8 cellular contexts compared by ENCODE assay signal in genomic region chr7:43834463-43835251, GRCh38. TPM values are rescaled to one million over a fixed set of nuclear protein-coding genes. Genes with fewer than 3 reads are reported as not detected.
DNase-seq lines count a peak whose midpoint lies in the region; ATAC-seq and TF ChIP-seq lines count a peak whose summit lies in the region.

No MANE protein-coding gene starts in this region.

- WGBS in heart right ventricle, 2 donors, result 74 to 78% methylated on average over 8 of the region's 8 CpGs
- 74 to 79% methylated on average over 8 of the region's 8 CpGs for WGBS in thyroid gland, 2 donors

- H3K4me3 ChIP-seq in heart right ventricle (peak overlapping the region in 7 of 10 donors; percentile 10 to 42 (median 26)), right atrium auricular region (peak overlapping the region in 1 of 2 donors; percentile 16), thyroid gland (replicated peaks in 1 of 3) (no peak overlapping the region)
- peak overlapping the region; percentile 24 for H3K4me3 ChIP-seq in Jurkat, Clone E6-1 (ENCODE audit: low read length)

- no peaks in the 10 kb centered on the region for H3K36me3 ChIP-seq in heart right ventricle
- no peaks in the 10 kb centered on the region for H3K36me3 ChIP-seq in right atrium auricular region
- no peaks in the 10 kb centered on the region for H3K36me3 ChIP-seq in thyroid gland

- H3K27me3 ChIP-seq in heart right ventricle, result peaks cover 0 to 10% (median 0%) of the 10 kb centered on the region in 7 donors
- no peaks in the 10 kb centered on the region for H3K27me3 ChIP-seq in right atrium auricular region
- H3K27me3 ChIP-seq in thyroid gland, result no peaks in the 10 kb centered on the region

- intact Hi-C loops in heart right ventricle (cut with DNase I) (loop anchor here in 8 of 10 donors (5.0 to 10.0 kb wide), 7 partner anchors 107 to 900 kb away; partner anchors contain the start of genes STK17A (in 5 of the 8), COA1 (in 2 of the 8), MRPL32 (in 1 of the 8) and PSMA2 (in 1 of the 8)), thyroid gland (cut with DNase I) (loop anchor here (5.0 to 10.0 kb wide), 2 partner anchors 100 to 252 kb away; partner anchors contain the start of gene STK17A)

- ATAC-seq in heart right ventricle (no peak), GM18909 (IDR thresholded peaks at IDR 0.05; ENCODE audit: poor library complexity, unreplicated experiment) (no peak)

- H3K4me1 ChIP-seq in heart right ventricle (peaks cover 0 to 22% (median 0%) of the 10 kb centered on the region in 9 donors), right atrium auricular region (no peaks in the 10 kb centered on the region), thyroid gland (no peaks in the 10 kb centered on the region)

- H3K27ac ChIP-seq in heart right ventricle, result peak overlapping the region in 2 of 10 donors; percentile 19 to 60
- H3K27ac ChIP-seq in right atrium auricular region, result no peak overlapping the region
- H3K27ac ChIP-seq in thyroid gland, result no peak overlapping the region

- TF ChIP-seq CTCF in heart right ventricle (IDR thresholded peaks at IDR 0.05), result no peak
- TF ChIP-seq CTCF in right atrium auricular region (IDR thresholded peaks at IDR 0.05), result no peak
- no peak for TF ChIP-seq CTCF in thyroid gland (IDR thresholded peaks at IDR 0.05)

- DNase-seq in heart right ventricle (no peak), right atrium auricular region (ENCODE audit: low spot score) (no peak), glomerular visceral epithelial cell (ENCODE audit: extremely low spot score) (peak; percentile 20), thyroid gland (no peak)
- peak; percentile 56 for DNase-seq in Jurkat, Clone E6-1 (ENCODE audit: low read depth, low spot score)
- DNase-seq in activated CD4-positive, alpha-beta T cell treated with anti-CD3 and anti-CD28 coated beads, Interleukin-2, amount 50 U/mL, for 4 hours, result peak; percentile 35 to 38
- DNase-seq in stimulated activated naive CD4-positive, alpha-beta T cell treated with Interleukin-2 at 50 U/mL for 16 hours (lab: John Stamatoyannopoulos, UW), result peak; percentile 28

- TF ChIP-seq POLR2A in thyroid gland (IDR thresholded peaks at IDR 0.05), result no peak

- H3K9me3 ChIP-seq in heart right ventricle, result peaks cover 0 to 9% (median 0%) of the 10 kb centered on the region in 11 donors
- H3K9me3 ChIP-seq in right atrium auricular region, result no peaks in the 10 kb centered on the region
- H3K9me3 ChIP-seq in thyroid gland, result no peaks in the 10 kb centered on the region

RNA-seq across cellular contexts. Expression of gene MRPS24, which starts 34.7 kb away (rescaled TPM):
- 100 to 1,000 TPM; 124 to 197 (median 154) TPM for total RNA-seq in heart right ventricle
- polyA plus RNA-seq in heart right ventricle, result 100 to 1,000 TPM; 164 to 227 TPM
- 100 to 1,000 TPM; 127 to 171 TPM for total RNA-seq in right atrium auricular region
- 194 TPM for polyA plus RNA-seq in Jurkat, Clone E6-1 (2012; ENCODE audit: insufficient read depth, insufficient read length)
- 100 to 1,000 TPM in 1 of 4 donors, 10 to 100 TPM in 3; 52.2 to 110 (median 88.7) TPM for total RNA-seq in thyroid gland

Comparison
In these comparisons a context has a peak if more than half of its experiments do, and no peak if none do; other contexts are left out.
1. DNase-seq: peak in Jurkat, Clone E6-1 (single experiment), activated CD4-positive, alpha-beta T cell treated with anti-CD3 and anti-CD28 coated beads, Interleukin-2, amount 50 U/mL, for 4 hours (2 of 2), glomerular visceral epithelial cell (single experiment) and stimulated activated naive CD4-positive, alpha-beta T cell treated with Interleukin-2 at 50 U/mL for 16 hours (single experiment); none in heart right ventricle (0 of 2), right atrium auricular region (single experiment) and thyroid gland (0 of 2).
2. H3K4me3 ChIP-seq: peak in heart right ventricle (7 of 10) and Jurkat, Clone E6-1 (single experiment); none in thyroid gland (0 of 3).